In the genomic region with DNA sequence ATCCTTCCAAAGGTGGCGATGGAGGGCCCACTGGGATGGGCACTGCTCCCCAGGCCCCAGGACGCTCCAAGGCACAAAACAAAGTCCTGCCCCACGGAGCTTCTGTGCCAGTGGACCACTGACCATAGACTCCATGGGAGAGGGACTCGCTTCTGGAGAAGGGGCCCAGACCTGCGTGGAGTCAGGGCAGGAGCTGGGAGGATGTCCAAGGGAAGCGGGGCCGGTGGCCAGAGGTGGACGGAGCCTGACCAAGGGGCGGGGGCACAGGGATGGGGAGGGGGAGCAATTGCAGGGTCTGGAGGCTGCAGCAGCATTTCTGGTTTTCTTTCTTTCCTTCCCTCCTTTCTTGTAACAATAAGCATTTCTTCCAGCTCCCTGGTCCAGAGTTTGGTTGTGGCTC, we compare ENCODE assay signal across 1 cellular context.
TF ChIP-seq lines count a peak whose summit lies in the region.

No MANE protein-coding gene starts in this region.

TF ChIP-seq in H1, 55 proteins besides CTCF, POLR2A, EP300 and RAD21:
- TF ChIP-seq TAF1 (IDR thresholded peaks at IDR 0.05; ENCODE audit: low read depth, low read length) (no peak), TAF7 (optimal IDR thresholded peaks at IDR 0.05; ENCODE audit: borderline replicate concordance, low read depth, low read length) (no peak), EGR1 (IDR thresholded peaks at IDR 0.05; ENCODE audit: borderline replicate concordance, low read depth, low read length) (no peak), SIN3A (conservative IDR thresholded peaks at IDR 0.05 in 1 of 2, IDR thresholded peaks at IDR 0.05 in 1 of 2; ENCODE audit: low read depth in 1 of 2, low read length in 2 of 2) (no peak), ATF3 (IDR thresholded peaks at IDR 0.05; ENCODE audit: insufficient read depth, low read depth, low read length) (no peak), SAP30 (IDR thresholded peaks at IDR 0.05; ENCODE audit: insufficient read depth, insufficient replicate concordance, low read length) (no peak), RNF2 (IDR thresholded peaks at IDR 0.05; ENCODE audit: borderline replicate concordance, low read depth, low read length, missing control alignments, poor library complexity, severe bottlenecking) (no peak), SIRT6 (IDR thresholded peaks at IDR 0.05; ENCODE audit: low read length) (no peak), RXRA (IDR thresholded peaks at IDR 0.05; ENCODE audit: insufficient read depth, low read depth, low read length) (no peak), TCF12 (IDR thresholded peaks at IDR 0.05; ENCODE audit: low read depth, low read length) (no peak), SP1 (IDR thresholded peaks at IDR 0.05; ENCODE audit: low read depth, low read length) (no peak), EZH2 (IDR thresholded peaks at IDR 0.05; ENCODE audit: low read depth, low read length, severe bottlenecking) (no peak), POLR2AphosphoS5 (IDR thresholded peaks at IDR 0.05; ENCODE audit: low read depth, low read length) (no peak), CEBPB (IDR thresholded peaks at IDR 0.05; ENCODE audit: low read depth, low read length) (no peak), JUND (IDR thresholded peaks at IDR 0.05; ENCODE audit: low read length) (no peak), HDAC6 (IDR thresholded peaks at IDR 0.05; ENCODE audit: low read depth, low read length) (no peak), BCL11A (IDR thresholded peaks at IDR 0.05; ENCODE audit: low read depth in 2 of 2, low read length in 2 of 2) (no peak)
- TF ChIP-seq, protein P1, sequence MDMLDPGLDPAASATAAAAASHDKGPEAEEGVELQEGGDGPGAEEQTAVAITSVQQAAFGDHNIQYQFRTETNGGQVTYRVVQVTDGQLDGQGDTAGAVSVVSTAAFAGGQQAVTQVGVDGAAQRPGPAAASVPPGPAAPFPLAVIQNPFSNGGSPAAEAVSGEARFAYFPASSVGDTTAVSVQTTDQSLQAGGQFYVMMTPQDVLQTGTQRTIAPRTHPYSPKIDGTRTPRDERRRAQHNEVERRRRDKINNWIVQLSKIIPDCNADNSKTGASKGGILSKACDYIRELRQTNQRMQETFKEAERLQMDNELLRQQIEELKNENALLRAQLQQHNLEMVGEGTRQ (IDR thresholded peaks at IDR 0.05; ENCODE audit: low read length): no peak
- TF ChIP-seq, protein P2, sequence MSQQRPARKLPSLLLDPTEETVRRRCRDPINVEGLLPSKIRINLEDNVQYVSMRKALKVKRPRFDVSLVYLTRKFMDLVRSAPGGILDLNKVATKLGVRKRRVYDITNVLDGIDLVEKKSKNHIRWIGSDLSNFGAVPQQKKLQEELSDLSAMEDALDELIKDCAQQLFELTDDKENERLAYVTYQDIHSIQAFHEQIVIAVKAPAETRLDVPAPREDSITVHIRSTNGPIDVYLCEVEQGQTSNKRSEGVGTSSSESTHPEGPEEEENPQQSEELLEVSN (IDR thresholded peaks at IDR 0.05): no peak
